22 cellular contexts compared by ENCODE assay signal in genomic region chr7:104089061-104089460, GRCh38.
"Had no signal": no experiment of that assay in that cellular context is flagged by ENCODE, and none has a peak within 500 bp of the region (broad histone marks: within the 10 kb centered on the region; RNA-seq: fewer than 3 reads in every experiment).

No MANE protein-coding gene starts in this region.

- H2AFZ ChIP-seq: PC-9 had no signal

- H3K36me3 ChIP-seq: SJCRH30 had no signal

- H3K4me1 ChIP-seq: SJCRH30 had no signal

- H3K27ac ChIP-seq: PC-9, RWPE1, SJCRH30, SK-N-MC had no signal

- H3K27me3 ChIP-seq: SJCRH30 had no signal

- H3K4me1 Mint-ChIP-seq: T-cell had no signal

- ATAC-seq: Panc1, Right ventricle myocardium inferior, SK-N-SH treated with all-trans-retinoic acid at 6 μM for 48 hours, T-cell had no signal

- H3K36me3 Mint-ChIP-seq: T-cell had no signal

- H3K9me3 ChIP-seq: SJCRH30 had no signal

- H3K4me3 Mint-ChIP-seq: T-cell had no signal

- H3K4me3 ChIP-seq: PC-9, SJCRH30, SK-N-MC had no signal

- DNase-seq: MM.1S, MV-4-11, NCI-H1105, NCI-H1417 treated with DMSO at 0.1 percent for 48 hours, NCI-H1436 treated with DMSO at 0.1 percent for 48 hours, NCI-H1694 treated with DMSO at 0.1 percent for 48 hours, NCI-H187 treated with DMSO at 0.1 percent for 48 hours, NCI-H2029, NCI-H2171 treated with DMSO at 0.1 percent for 48 hours, NCI-H510A treated with DMSO at 0.1 percent for 48 hours, NCI-H524 treated with DMSO at 0.1 percent for 48 hours, NCI-H526 treated with DMSO at 0.1 percent for 48 hours, PC-9, SHP77, SIG-M5, SJCRH30, T-cell had no signal

- H3K27ac Mint-ChIP-seq: T-cell had no signal
